In genomic region chrX:141469469-141469868, GRCh38 we compare ENCODE assay signal across 23 cellular contexts.
DNase-seq lines count a peak whose midpoint lies in the region; ATAC-seq and TF ChIP-seq lines count a peak whose summit lies in the region.
"Had no signal": no experiment of that assay in that cellular context is flagged by ENCODE, and none has a peak within 500 bp of the region (broad histone marks: within the 10 kb centered on the region; RNA-seq: fewer than 3 reads in every experiment).

No MANE protein-coding gene starts in this region.

- H3K4me1 ChIP-seq in adipocyte (ENCODE audit: control insufficient read depth, insufficient read depth, low read length) (peaks cover 14% of the 10 kb centered on the region), psoas muscle (no peaks in the 10 kb centered on the region)
- H3K4me1 ChIP-seq: pancreas had no signal

- DNase-seq in A172 (ENCODE audit: low spot score): peak; percentile 27
- DNase-seq in HS-27A (ENCODE audit: low read depth): peak; percentile 42
- DNase-seq in adipocyte (ENCODE audit: low read depth): peak; percentile 8
- peak; percentile 20 for DNase-seq in iris pigment epithelial cell (ENCODE audit: low read depth)
- no peak for DNase-seq in psoas muscle
- no peak for DNase-seq in NCI-H1417 (lab: John Stamatoyannopoulos, UW)
- DNase-seq in stimulated activated naive CD4-positive, alpha-beta T cell (lab: John Stamatoyannopoulos, UW): no peak
- DNase-seq: activated CD4-positive, alpha-beta memory T cell treated with anti-CD3 and anti-CD28 coated beads, Interleukin-2, amount 10 ng/mL, durations not matched to agents 7 days and 5 days; activated naive CD4-positive, alpha-beta T cell treated with Interleukin-2 at 50 U/mL for 16 hours; C1 segment of cervical spinal cord; effector memory CD8-positive, alpha-beta T cell; GDM1; KG1; kidney; naive thymus-derived CD8-positive, alpha-beta T cell; NCI-H2107; NCI-H526; pancreas; SHP77 treated with DMSO at 0.1 percent for 48 hours; stimulated activated CD4-positive, alpha-beta T cell treated with anti-CD3 and anti-CD28 coated beads, Interleukin-2, amount 100 ng/mL, for 48 hours; stimulated activated naive CD8-positive, alpha-beta T cell treated with anti-CD3 and anti-CD28 coated beads, Interleukin-15, amount 100 ng/mL, for 72 hours; trophoblast cell had no signal

- no peaks in the 10 kb centered on the region for H3K27me3 ChIP-seq in adipocyte (replicated peaks; ENCODE audit: control insufficient read depth, insufficient read depth, low read length)
- no peaks in the 10 kb centered on the region for H3K27me3 ChIP-seq in psoas muscle (ENCODE audit: insufficient read depth in 3 of 3, low read length in 2 of 3)
- H3K27me3 ChIP-seq: pancreas had no signal

- no peak for TF ChIP-seq CTCF in psoas muscle (IDR thresholded peaks at IDR 0.05)

- peak overlapping the region; percentile 66 for H3K9ac ChIP-seq in adipocyte (ENCODE audit: low read length)

- H3K9me3 ChIP-seq in adipocyte (ENCODE audit: control insufficient read depth, low read length) (no peaks in the 10 kb centered on the region), psoas muscle (no peaks in the 10 kb centered on the region)
- H3K9me3 ChIP-seq: pancreas had no signal

- no peak overlapping the region for H3K27ac ChIP-seq in psoas muscle
- H3K27ac ChIP-seq: pancreas had no signal

- no peak overlapping the region for H3K4me3 ChIP-seq in adipocyte (ENCODE audit: low read length)
- no peak overlapping the region for H3K4me3 ChIP-seq in psoas muscle
- H3K4me3 ChIP-seq: pancreas had no signal

- H3K36me3 ChIP-seq in adipocyte (ENCODE audit: control insufficient read depth, insufficient read depth, low read length, severe bottlenecking) (no peaks in the 10 kb centered on the region), psoas muscle (ENCODE audit: insufficient read depth in 1 of 2, low read depth in 1 of 2) (no peaks in the 10 kb centered on the region)
- H3K36me3 ChIP-seq: pancreas had no signal

- ATAC-seq in psoas muscle (no peak), HG03342 (IDR thresholded peaks at IDR 0.05; ENCODE audit: unreplicated experiment) (no peak)
- ATAC-seq: effector memory CD8-positive, alpha-beta T cell; naive thymus-derived CD8-positive, alpha-beta T cell; pancreas; stimulated activated naive CD8-positive, alpha-beta T cell treated with anti-CD3 and anti-CD28 coated beads, Interleukin-15, amount 100 ng/mL, for 72 hours had no signal

- intact Hi-C loops in psoas muscle (cut with DNase I): no loop called here

- WGBS in psoas muscle, 3 donors: 59 to 79% (median 76%) methylated on average over 4 of the region's 4 CpGs

Comparison
In these comparisons a context has a peak if more than half of its experiments do, and no peak if none do; other contexts are left out.
1. DNase-seq: peak in A172 (single experiment), HS-27A (single experiment), adipocyte (single experiment) and iris pigment epithelial cell (single experiment); none in psoas muscle (0 of 2), NCI-H1417 (0 of 3) and stimulated activated naive CD4-positive, alpha-beta T cell (0 of 6).